In the genomic region with DNA sequence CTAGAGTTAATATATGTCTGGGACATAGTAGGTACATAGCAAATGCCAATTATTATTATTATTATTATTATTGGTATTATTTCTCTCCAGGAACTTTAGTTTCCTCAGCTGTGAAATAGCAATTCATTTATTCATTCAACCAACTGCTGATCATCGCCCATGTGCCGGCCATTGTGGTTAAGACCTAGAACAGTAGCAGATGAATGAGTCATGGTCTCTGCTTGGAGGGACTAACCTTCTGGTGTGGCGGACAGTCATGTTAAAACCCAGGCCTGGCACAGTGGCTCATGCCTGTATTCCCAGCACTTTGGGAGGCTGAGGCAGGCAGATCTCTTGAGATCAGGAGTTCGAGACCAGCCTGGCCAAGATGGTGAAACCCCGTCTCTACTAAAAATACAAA, we compare ENCODE assay signal across 1 cellular context.
TF ChIP-seq lines count a peak whose summit lies in the region.

No MANE protein-coding gene starts in this region.

TF ChIP-seq in K562, 482 proteins besides CTCF, POLR2A, EP300 and RAD21 (continued from another document):
- TF ChIP-seq, protein P1, sequence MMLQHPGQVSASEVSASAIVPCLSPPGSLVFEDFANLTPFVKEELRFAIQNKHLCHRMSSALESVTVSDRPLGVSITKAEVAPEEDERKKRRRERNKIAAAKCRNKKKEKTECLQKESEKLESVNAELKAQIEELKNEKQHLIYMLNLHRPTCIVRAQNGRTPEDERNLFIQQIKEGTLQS (IDR thresholded peaks at IDR 0.05), result peak; percentile 42; the same call in 1 of the 2 replicates
- TF ChIP-seq, protein P1 (CRISPR knock-in tag; conservative IDR thresholded peaks at IDR 0.05), result no peak
- no peak for TF ChIP-seq YBX1 (IDR thresholded peaks at IDR 0.05)
- TF ChIP-seq ZBTB17 (CRISPR knock-in tag; IDR thresholded peaks at IDR 0.05), result no peak
- TF ChIP-seq MAZ (CRISPR knock-in tag; conservative IDR thresholded peaks at IDR 0.05 in 1 of 2, IDR thresholded peaks at IDR 0.05 in 1 of 2), result no peak
- TF ChIP-seq FOXK1 (CRISPR knock-in tag; IDR thresholded peaks at IDR 0.05; ENCODE audit: borderline replicate concordance), result no peak
- no peak for TF ChIP-seq U2AF2 (optimal IDR thresholded peaks at IDR 0.05; ENCODE audit: low read depth, low read length)
- peak; percentile 40; the same call in 1 of the 2 replicates for TF ChIP-seq JUN (IDR thresholded peaks at IDR 0.05; ENCODE audit: borderline replicate concordance, low read depth, low read length)
- TF ChIP-seq JUN (CRISPR knock-in tag; IDR thresholded peaks at IDR 0.05; ENCODE audit: borderline replicate concordance), result no peak
- TF ChIP-seq SMAD3 (CRISPR knock-in tag; conservative IDR thresholded peaks at IDR 0.05), result no peak
- peak; percentile 78 for TF ChIP-seq FOSL1 (tag; conservative IDR thresholded peaks at IDR 0.05)
